ENCODE assay signal across 8 cellular contexts in genomic region chr20:1467355-1468116, GRCh38. TPM values are rescaled to one million over a fixed set of nuclear protein-coding genes. Genes with fewer than 3 reads are reported as not detected.
DNase-seq lines count a peak whose midpoint lies in the region; ATAC-seq, FAIRE-seq and TF ChIP-seq lines count a peak whose summit lies in the region.

No MANE protein-coding gene starts in this region.

- H3K56ac ChIP-seq in mesendoderm (ENCODE audit: low read length): no peak overlapping the region

- no peak for ATAC-seq in DND-41 (ENCODE audit: insufficient read depth, low read depth)
- ATAC-seq in K562: peak; percentile 79
- ATAC-seq in GM18858 (IDR thresholded peaks at IDR 0.05; ENCODE audit: unreplicated experiment): no peak
- no peak for ATAC-seq in HG03460 (IDR thresholded peaks at IDR 0.05; ENCODE audit: unreplicated experiment)

- TF ChIP-seq POLR2A in K562 (conservative IDR thresholded peaks at IDR 0.05): peak; percentile 76

- in situ Hi-C loops in K562 (cut with MboI): no loop called here

- no TSS peak for BruUV-seq in K562 (replicated peaks; lab: Mats Ljungman, UMichigan)

- H2BK120ac ChIP-seq in mesendoderm (ENCODE audit: low read depth, low read length): no peak overlapping the region

- H3K4me3 ChIP-seq in DND-41 (ENCODE audit: low read depth in 1 of 2, low read length in 2 of 2) (peak overlapping the region in 1 of 2 experiments; percentile 92; a peak in 2 of 4 replicates), K562 (peak overlapping the region; percentile 97), mesendoderm (ENCODE audit: low read length) (no peak overlapping the region), urinary bladder (ENCODE audit: low read depth, low read length) (no peak overlapping the region)

- CTCF ChIA-PET in K562 (lab: Yijun Ruan, JAX; ENCODE audit: low intra/inter-chr PET ratio): interaction anchor here (1.1 kb wide), 1 partner anchor 36 kb away, joined by 5 read pairs; no protein-coding TSS in a partner anchor

- H4K8ac ChIP-seq in mesendoderm (ENCODE audit: low read depth, low read length): no peak overlapping the region

- H3K9me1 ChIP-seq in K562 (ENCODE audit: control insufficient read depth, insufficient read depth, low read length): no peaks in the 10 kb centered on the region

- 3% methylated on average over 21 of the region's 22 CpGs for WGBS in K562 (ENCODE audit: insufficient coverage, low coverage, missing lambda C conversion rate)
- no CpG with 5 or more reads among the region's 22 CpGs for WGBS in mesendoderm (ENCODE audit: extremely low coverage, insufficient coverage, low lambda C conversion rate)
- whole genome bisulfite sequencing in urinary bladder: 59% methylated on average over 22 of the region's 22 CpGs

- H3K9ac ChIP-seq in DND-41 (ENCODE audit: low read depth, low read length) (no peak overlapping the region), K562 (ENCODE audit: insufficient read depth in 1 of 2, low read depth in 2 of 2, low read length in 2 of 2) (peak overlapping the region; percentile 75 to 89), mesendoderm (ENCODE audit: low read length) (no peak overlapping the region)

- no peak overlapping the region for H2BK15ac ChIP-seq in mesendoderm (replicated peaks; ENCODE audit: low read depth)

- H2AFZ ChIP-seq in DND-41 (ENCODE audit: low read depth, low read length) (peak overlapping the region; percentile 55), K562 (ENCODE audit: low read depth, low read length) (peak overlapping the region; percentile 93)

- H3K36me3 ChIP-seq in DND-41 (ENCODE audit: insufficient read depth, low read length) (peaks cover 27% of the 10 kb centered on the region), K562 (ENCODE audit: control insufficient read depth, insufficient read depth, low read length) (peaks cover 32% of the 10 kb centered on the region), mesendoderm (ENCODE audit: control insufficient read depth, insufficient read depth, low read length) (peaks cover 2% of the 10 kb centered on the region), urinary bladder (ENCODE audit: insufficient read depth) (no peaks in the 10 kb centered on the region)

- H4K5ac ChIP-seq in mesendoderm (ENCODE audit: low read length): no peak overlapping the region

- DNase-seq in DND-41: no peak
- DNase-seq in NCI-H146 (lab: John Stamatoyannopoulos, UW): peak; percentile 66
- peak; percentile 67 to 88 (median 78) for DNase-seq in K562 (ENCODE audit: extremely low read depth in 1 of 4, low spot score in 3 of 4)
- DNase-seq in mesendoderm: peak; percentile 27
- no peak for DNase-seq in HK-2 (ENCODE audit: unreplicated experiment)

- no peak overlapping the region for H2BK5ac ChIP-seq in mesendoderm (ENCODE audit: low read length)

- H3K79me2 ChIP-seq in DND-41 (ENCODE audit: insufficient read depth, low read length) (peaks cover 38% of the 10 kb centered on the region), K562 (ENCODE audit: control insufficient read depth, insufficient read depth, low read length) (peaks cover 39% of the 10 kb centered on the region), mesendoderm (ENCODE audit: control insufficient read depth, insufficient read depth, low read length) (peaks cover 20% of the 10 kb centered on the region)

- TF ChIP-seq CTCF in DND-41 (IDR thresholded peaks at IDR 0.05; ENCODE audit: borderline replicate concordance, extremely low read depth, low read length, poor library complexity, severe bottlenecking): no peak
- no peak for TF ChIP-seq CTCF in K562 (IDR thresholded peaks at IDR 0.05 in 2 of 3, conservative IDR thresholded peaks at IDR 0.05 in 1 of 3; ENCODE audit: insufficient read depth in 2 of 3, low read depth in 1 of 3, low read length in 3 of 3)

- no peak overlapping the region for H2AK5ac ChIP-seq in mesendoderm (ENCODE audit: low read length)

- H3K4me2 ChIP-seq in DND-41 (ENCODE audit: insufficient read depth, low read length) (peak overlapping the region; percentile 73), K562 (ENCODE audit: insufficient read depth, low read length) (peak overlapping the region; percentile 88), mesendoderm (ENCODE audit: low read length) (no peak overlapping the region)

- H3K18ac ChIP-seq in mesendoderm (ENCODE audit: low read length): no peak overlapping the region

- H4K20me1 ChIP-seq in DND-41 (ENCODE audit: insufficient read depth, low read length) (peaks cover 35% of the 10 kb centered on the region), K562 (replicated peaks; ENCODE audit: control insufficient read depth, insufficient read depth, low read length) (peaks cover 8% of the 10 kb centered on the region; the same call in 1 of the 2 replicates)

- peak; percentile 53 for TF ChIP-seq EP300 in K562 (IDR thresholded peaks at IDR 0.05; ENCODE audit: low read length)

- no peaks in the 10 kb centered on the region for H3K9me3 ChIP-seq in DND-41 (ENCODE audit: insufficient read depth, low read length, severe bottlenecking)
- H3K9me3 ChIP-seq in K562 (replicated peaks; ENCODE audit: control insufficient read depth, insufficient read depth, low read depth, low read length): no peaks in the 10 kb centered on the region

- no peak overlapping the region for H3K23ac ChIP-seq in mesendoderm (ENCODE audit: low read length)

- H3K27ac ChIP-seq in DND-41 (ENCODE audit: low read length): no peak overlapping the region
- H3K27ac ChIP-seq in K562 (ENCODE audit: extremely low read depth, low read depth, low read length): peak overlapping the region; percentile 90
- H3K27ac ChIP-seq in mesendoderm (ENCODE audit: low read depth, low read length): no peak overlapping the region
- H3K27ac ChIP-seq in urinary bladder (ENCODE audit: low read depth): peak overlapping the region; percentile 30

- intact Hi-C loops in K562 (cut with micrococcal nuclease): loop anchor here (2.0 to 10.0 kb wide), 3 partner anchors 27 to 143 kb away; partner anchors contain the start of gene SDCBP2

- POLR2A ChIA-PET in K562 (lab: Yijun Ruan, JAX): interaction anchor here (0.5 to 2.2 kb wide), 16 partner anchors 12 to 296 kb away, joined by 3 to 8 read pairs (median 3); no protein-coding TSS in a partner anchor

- H3K79me1 ChIP-seq in mesendoderm (ENCODE audit: low read length): peaks cover 21% of the 10 kb centered on the region

- no peaks in the 10 kb centered on the region for H3K27me3 ChIP-seq in DND-41 (ENCODE audit: insufficient read depth, low read length, poor library complexity)
- H3K27me3 ChIP-seq in K562 (ENCODE audit: control insufficient read depth in 2 of 2, insufficient read depth in 2 of 2, low read length in 2 of 2): no peaks in the 10 kb centered on the region
- no peaks in the 10 kb centered on the region for H3K27me3 ChIP-seq in mesendoderm (ENCODE audit: insufficient read depth, low read length, poor library complexity)

- TF ChIP-seq RAD21 in K562 (CRISPR knock-in tag; conservative IDR thresholded peaks at IDR 0.05 in 1 of 2, IDR thresholded peaks at IDR 0.05 in 1 of 2): no peak

- FAIRE-seq in K562 (lab: Jason Lieb, UNC): peak; percentile 96

- no peak overlapping the region for H3K4ac ChIP-seq in mesendoderm (ENCODE audit: low read depth, low read length)

- peaks cover 32% of the 10 kb centered on the region for H3K4me1 ChIP-seq in DND-41 (ENCODE audit: insufficient read depth, low read length)
- peaks cover 18 to 41% of the 10 kb centered on the region in 2 experiments for H3K4me1 ChIP-seq in K562 (replicated peaks in 1 of 2; ENCODE audit: control insufficient read depth in 2 of 2, insufficient read depth in 2 of 2, low read length in 2 of 2)
- H3K4me1 ChIP-seq in mesendoderm (ENCODE audit: control insufficient read depth, low read depth, low read length): no peaks in the 10 kb centered on the region
- no peaks in the 10 kb centered on the region for H3K4me1 ChIP-seq in urinary bladder (ENCODE audit: insufficient read depth)

RNA-seq across cellular contexts. Expression of gene NSFL1C, which starts 0.9 kb away (rescaled TPM):
- 50.9 and 82.3 TPM in 2 replicates for total RNA-seq in K562 (2011; cell fraction: chromatin; rRNA removed; ENCODE audit: low replicate concordance)
- 32.7 and 35.1 TPM in 2 replicates for total RNA-seq in K562 (2011; cell fraction: nucleolus; rRNA removed)
- total RNA-seq in K562 (2011; cell fraction: nucleoplasm; rRNA removed): 58.5 and 68.4 TPM in 2 replicates
- total RNA-seq in K562 (2014; rRNA removed) (69.8 and 82.5 TPM in 2 replicates), K562 (2014; rRNA removed; fragmentation: Illumina TruSeq; extraction: Trizol) (27.2 and 29.9 TPM in 2 replicates), K562 (2015; rRNA removed; fragmentation: Illumina TruSeq; extraction: Trizol) (35.4 and 36.3 TPM in 2 replicates), K562 (2021) (97.3 and 99.1 TPM in 2 replicates), urinary bladder (23.6 TPM)
- polyA plus RNA-seq in K562 (2011; rRNA removed) (20.8 and 26.5 TPM in 2 replicates), K562 (2014; fragmentation: Illumina TruSeq; extraction: Trizol) (104 and 119 TPM in 2 replicates), K562 (2014; fragmentation: Nextera tagmentation; extraction: Ambion mirVana) (10 to 100 TPM; 39.3 to 47.0 TPM), K562 (2014; rRNA removed) (53.8 and 71.3 TPM in 2 replicates), urinary bladder (57.3 TPM)
- 15.1 and 25.0 TPM in 2 replicates for polyA plus RNA-seq in K562 (2011; cell fraction: cytosol; rRNA removed)
- 91.8 and 160 TPM in 2 replicates for polyA plus RNA-seq in K562 (2011; cell fraction: nucleus; rRNA removed)
- polyA plus RNA-seq in K562 (2012): 78.4 and 79.6 TPM in 2 replicates
- 26.7 and 47.1 TPM in 2 replicates for polyA minus RNA-seq in K562 (2011; rRNA and poly(A)+ RNA removed)
- polyA minus RNA-seq in K562 (2011; cell fraction: cytosol; rRNA and poly(A)+ RNA removed): 11.0 and 17.7 TPM in 2 replicates
- 47.0 and 118 TPM in 2 replicates for polyA minus RNA-seq in K562 (2011; cell fraction: nucleus; rRNA and poly(A)+ RNA removed)
- polyA plus RNA-seq in mesendoderm (2013, experiment 1 of 2): 67.6 TPM
- 66.4 TPM for polyA plus RNA-seq in mesendoderm (2013, experiment 2 of 2)

RNA-seq across cellular contexts. Expression of gene SIRPB2, which starts 23.7 kb away (rescaled TPM):
- total RNA-seq in K562 (2011; cell fraction: chromatin; rRNA removed; ENCODE audit: low replicate concordance): not detected in 2 replicates
- not detected in 2 replicates for total RNA-seq in K562 (2011; cell fraction: nucleolus; rRNA removed)
- total RNA-seq in K562 (2011; cell fraction: nucleoplasm; rRNA removed): not detected in 2 replicates
- not detected in 2 replicates for total RNA-seq in K562 (2014; rRNA removed)
- not detected in 2 replicates for total RNA-seq in K562 (2014; rRNA removed; fragmentation: Illumina TruSeq; extraction: Trizol)
- 0.07 TPM in 1 of 2 replicates, not detected in the other for total RNA-seq in K562 (2015; rRNA removed; fragmentation: Illumina TruSeq; extraction: Trizol)
- total RNA-seq in K562 (2021): not detected in 2 replicates
- polyA plus RNA-seq in K562 (2011; rRNA removed): not detected in 2 replicates
- 0.01 TPM in 1 of 2 replicates, not detected in the other for polyA plus RNA-seq in K562 (2011; cell fraction: cytosol; rRNA removed)
- not detected in 2 replicates for polyA plus RNA-seq in K562 (2011; cell fraction: nucleus; rRNA removed)
- 0.05 and 0.17 TPM in 2 replicates for polyA plus RNA-seq in K562 (2012)
- not detected in 2 replicates for polyA plus RNA-seq in K562 (2014; fragmentation: Illumina TruSeq; extraction: Trizol)
- under 1 TPM in 1 of 2 experiments, not detected in 1; 0.07 TPM for polyA plus RNA-seq in K562 (2014; fragmentation: Nextera tagmentation; extraction: Ambion mirVana)
- not detected in 2 replicates for polyA plus RNA-seq in K562 (2014; rRNA removed)
- polyA minus RNA-seq in K562 (2011; rRNA and poly(A)+ RNA removed): not detected in 2 replicates
- polyA minus RNA-seq in K562 (2011; cell fraction: cytosol; rRNA and poly(A)+ RNA removed): not detected in 2 replicates
- polyA minus RNA-seq in K562 (2011; cell fraction: nucleus; rRNA and poly(A)+ RNA removed): not detected in 2 replicates
- 0.52 TPM for polyA plus RNA-seq in mesendoderm (2013, experiment 1 of 2)
- 0.49 TPM for polyA plus RNA-seq in mesendoderm (2013, experiment 2 of 2)
- 1.2 TPM for total RNA-seq in urinary bladder
- polyA plus RNA-seq in urinary bladder: 3.3 TPM

Comparison
In these comparisons a context has a peak if more than half of its experiments do, and no peak if none do; other contexts are left out.
1. DNase-seq: peak in NCI-H146 (single experiment), K562 (4 of 4) and mesendoderm (single experiment); none in DND-41 (single experiment) and HK-2 (single experiment).
2. H3K27ac ChIP-seq: peak in K562 (single experiment) and urinary bladder (single experiment); none in DND-41 (single experiment) and mesendoderm (single experiment).
3. H3K9ac ChIP-seq: peak in K562 (2 of 2); none in DND-41 (single experiment) and mesendoderm (single experiment).